Comparison of ENCODE assay signal across 6 cellular contexts in genomic region chr16:21537598-21537997, GRCh38.
DNase-seq lines count a peak whose midpoint lies in the region; ATAC-seq, FAIRE-seq and TF ChIP-seq lines count a peak whose summit lies in the region.
"Not testable (repeated sequence)": the region's sequence is repeated elsewhere in the genome, so short reads cannot be mapped to it uniquely, and the experiment has no call there.

No MANE protein-coding gene starts in this region.

- WGBS in K562 (ENCODE audit: insufficient coverage, low coverage, missing lambda C conversion rate): 92% methylated on average over 7 of the region's 8 CpGs
- WGBS in HepG2 (ENCODE audit: low lambda C conversion rate): 90% methylated on average over 8 of the region's 8 CpGs

- not testable (repeated sequence) for TF ChIP-seq RAD21 in K562 (CRISPR knock-in tag; conservative IDR thresholded peaks at IDR 0.05 in 1 of 2, IDR thresholded peaks at IDR 0.05 in 1 of 2); HepG2 (CRISPR knock-in tag; IDR thresholded peaks at IDR 0.05)

- peaks cover 29 to 46% of the 10 kb centered on the region in 2 donors for H3K4me1 Mint-ChIP-seq in stimulated activated naive B cell treated with anti-CD40 and anti-IgM and Interleukin-4, amounts not matched to agents 10 μg/mL and 1 μg/mL and 100 μg/mL, for 72 hours

- not testable (repeated sequence) for TF ChIP-seq CTCF in K562 (IDR thresholded peaks at IDR 0.05 in 2 of 3, conservative IDR thresholded peaks at IDR 0.05 in 1 of 3; ENCODE audit: insufficient read depth in 2 of 3, low read depth in 1 of 3, low read length in 3 of 3); coronary artery (IDR thresholded peaks at IDR 0.05); endothelial cell of umbilical vein (IDR thresholded peaks at IDR 0.05; ENCODE audit: extremely low read depth in 1 of 2, insufficient read depth in 1 of 2, low read depth in 1 of 2, low read length in 2 of 2); HepG2 (CRISPR knock-in tag; IDR thresholded peaks at IDR 0.05)

- H3K36me3 ChIP-seq in K562 (ENCODE audit: control insufficient read depth, insufficient read depth, low read length); endothelial cell of umbilical vein (ENCODE audit: control insufficient read depth in 2 of 2, extremely low read depth in 1 of 2, insufficient read depth in 2 of 2, low read length in 2 of 2); HepG2 (replicated peaks in 1 of 2; ENCODE audit: control insufficient read depth in 1 of 2, insufficient read depth in 2 of 2, low read length in 2 of 2): not testable (repeated sequence)

- not testable (repeated sequence) for H3K79me2 ChIP-seq in K562 (ENCODE audit: control insufficient read depth, insufficient read depth, low read length); endothelial cell of umbilical vein (ENCODE audit: control insufficient read depth, insufficient read depth, low read length); HepG2 (ENCODE audit: insufficient read depth, low read length)

- not testable (repeated sequence) for H3K27me3 Mint-ChIP-seq in stimulated activated naive B cell treated with anti-CD40 and anti-IgM and Interleukin-4, amounts not matched to agents 10 μg/mL and 1 μg/mL and 100 μg/mL, for 72 hours

- in situ Hi-C loops in K562 (cut with MboI); HepG2 (cut with HindIII; ENCODE audit: extremely low pct_ligation_motif_present, low pct_unique_long_range_greater_than_20kb): not testable (repeated sequence)

- not testable (repeated sequence) for BruUV-seq in K562 (replicated peaks; lab: Mats Ljungman, UMichigan); endothelial cell of umbilical vein (replicated peaks; lab: Mats Ljungman, UMichigan); HepG2 (replicated peaks; lab: Mats Ljungman, UMichigan)

- TF ChIP-seq POLR2A in K562 (conservative IDR thresholded peaks at IDR 0.05); endothelial cell of umbilical vein (IDR thresholded peaks at IDR 0.05; ENCODE audit: low read depth, low read length); HepG2 (IDR thresholded peaks at IDR 0.05; ENCODE audit: insufficient read depth in 1 of 2, low read depth in 2 of 2, low read length in 2 of 2): not testable (repeated sequence)

- intact Hi-C loops in K562 (cut with micrococcal nuclease); endothelial cell of umbilical vein (cut with micrococcal nuclease); Right ventricle myocardium superior (cut with DNase I); HepG2 (cut with micrococcal nuclease; ENCODE audit: unreplicated experiment): not testable (repeated sequence)

- not testable (repeated sequence) for H4K20me1 ChIP-seq in K562 (replicated peaks; ENCODE audit: control insufficient read depth, insufficient read depth, low read length); endothelial cell of umbilical vein (replicated peaks; ENCODE audit: control insufficient read depth, extremely low read depth, insufficient read depth, low read length); HepG2 (ENCODE audit: insufficient read depth, low read length)

- not testable (repeated sequence) for H3K9me3 Mint-ChIP-seq in stimulated activated naive B cell treated with anti-CD40 and anti-IgM and Interleukin-4, amounts not matched to agents 10 μg/mL and 1 μg/mL and 100 μg/mL, for 72 hours

- peak overlapping the region; percentile 1; the same call in 1 of the 3 replicates for H3K27ac ChIP-seq in K562 (ENCODE audit: extremely low read depth, low read depth, low read length)
- not testable (repeated sequence) for H3K27ac ChIP-seq in coronary artery; endothelial cell of umbilical vein (ENCODE audit: insufficient read depth, low read depth, low read length); HepG2 (ENCODE audit: extremely low read length, insufficient read depth, low read length)

- not testable (repeated sequence) for H3K9me1 ChIP-seq in K562 (ENCODE audit: control insufficient read depth, insufficient read depth, low read length); endothelial cell of umbilical vein (replicated peaks; ENCODE audit: control insufficient read depth, extremely low read depth, insufficient read depth, low read length)

- TF ChIP-seq EP300 in K562 (IDR thresholded peaks at IDR 0.05; ENCODE audit: low read length); HepG2 (IDR thresholded peaks at IDR 0.05; ENCODE audit: low read depth in 2 of 2, low read length in 2 of 2); HepG2 (CRISPR knock-in tag; IDR thresholded peaks at IDR 0.05; ENCODE audit: borderline replicate concordance): not testable (repeated sequence)

- H3K27ac Mint-ChIP-seq in stimulated activated naive B cell treated with anti-CD40 and anti-IgM and Interleukin-4, amounts not matched to agents 10 μg/mL and 1 μg/mL and 100 μg/mL, for 72 hours: peak overlapping the region; percentile 37

- not testable (repeated sequence) for H3K36me3 Mint-ChIP-seq in stimulated activated naive B cell treated with anti-CD40 and anti-IgM and Interleukin-4, amounts not matched to agents 10 μg/mL and 1 μg/mL and 100 μg/mL, for 72 hours

- not testable (repeated sequence) for DNase-seq in K562 (ENCODE audit: extremely low read depth in 1 of 4, low spot score in 3 of 4); endothelial cell of umbilical vein (ENCODE audit: low read depth, low spot score); HepG2 (ENCODE audit: low spot score); stimulated activated naive B cell treated with anti-CD40 and anti-IgM and Interleukin-4, amounts not matched to agents 10 μg/mL and 1 μg/mL and 100 μg/mL, for 72 hours
- DNase-seq in coronary artery (ENCODE audit: low spot score) (peak; percentile 58), Right ventricle myocardium superior (peak; percentile 23)

- H3K9me3 ChIP-seq in K562 (replicated peaks; ENCODE audit: control insufficient read depth, insufficient read depth, low read depth, low read length); endothelial cell of umbilical vein (replicated peaks; ENCODE audit: control insufficient read depth, insufficient read depth, low read length); HepG2 (ENCODE audit: low read length): not testable (repeated sequence)

- not testable (repeated sequence) for H3K4me3 Mint-ChIP-seq in stimulated activated naive B cell treated with anti-CD40 and anti-IgM and Interleukin-4, amounts not matched to agents 10 μg/mL and 1 μg/mL and 100 μg/mL, for 72 hours

- H3K4me1 ChIP-seq in K562 (replicated peaks in 1 of 2; ENCODE audit: control insufficient read depth in 2 of 2, insufficient read depth in 2 of 2, low read length in 2 of 2): peaks cover 6 to 12% of the 10 kb centered on the region in 2 experiments; a peak in 4 of 5 replicates
- not testable (repeated sequence) for H3K4me1 ChIP-seq in endothelial cell of umbilical vein (ENCODE audit: control insufficient read depth, extremely low read depth, insufficient read depth, low read length); HepG2 (ENCODE audit: insufficient read depth, low read length)

- CTCF ChIA-PET in K562 (lab: Yijun Ruan, JAX; ENCODE audit: low intra/inter-chr PET ratio); endothelial cell of umbilical vein (lab: Charles Lee); HepG2 (lab: Yijun Ruan, JAX; ENCODE audit: low intra/inter-chr PET ratio, low total read pairs): not testable (repeated sequence)

- POLR2A ChIA-PET in K562 (lab: Yijun Ruan, JAX): interaction anchor here (1.0 kb wide), 1 partner anchor 1435 kb away, joined by 3 read pairs; no protein-coding TSS in a partner anchor
- POLR2A ChIA-PET in endothelial cell of umbilical vein (lab: Charles Lee); HepG2 (lab: Yijun Ruan, JAX): not testable (repeated sequence)

- dilution Hi-C loops in endothelial cell of umbilical vein (cut with MboI; ENCODE audit: extremely low pct_ligation_motif_present, low sequenced_read_pairs): not testable (repeated sequence)

- H3K9ac ChIP-seq in K562 (ENCODE audit: insufficient read depth in 1 of 2, low read depth in 2 of 2, low read length in 2 of 2); endothelial cell of umbilical vein (replicated peaks; ENCODE audit: extremely low read depth, insufficient read depth, low read length); HepG2 (ENCODE audit: insufficient read depth, low read depth, low read length): not testable (repeated sequence)

- not testable (repeated sequence) for H3K4me3 ChIP-seq in K562; coronary artery; endothelial cell of umbilical vein (replicated peaks in 1 of 3; ENCODE audit: insufficient read depth in 1 of 3, low read depth in 1 of 3, low read length in 3 of 3); HepG2 (replicated peaks in 1 of 3; ENCODE audit: insufficient read depth in 1 of 3, low read depth in 2 of 3, low read length in 3 of 3)

- not testable (repeated sequence) for H2AFZ ChIP-seq in K562 (ENCODE audit: low read depth, low read length); endothelial cell of umbilical vein (ENCODE audit: low read depth, low read length); HepG2 (ENCODE audit: low read length)

- ATAC-seq in K562; Right ventricle myocardium superior (ENCODE audit: poor library complexity); HepG2; stimulated activated naive B cell treated with anti-CD40 and anti-IgM and Interleukin-4, amounts not matched to agents 10 μg/mL and 1 μg/mL and 100 μg/mL, for 72 hours (replicated peaks): not testable (repeated sequence)

- not testable (repeated sequence) for H3K27me3 ChIP-seq in K562 (ENCODE audit: control insufficient read depth in 2 of 2, insufficient read depth in 2 of 2, low read length in 2 of 2); endothelial cell of umbilical vein (ENCODE audit: control insufficient read depth in 2 of 2, insufficient read depth in 2 of 2, low read length in 2 of 2); HepG2 (ENCODE audit: control insufficient read depth in 1 of 2, insufficient read depth in 2 of 2, low read length in 2 of 2)

- not testable (repeated sequence) for H3K4me2 ChIP-seq in K562 (ENCODE audit: insufficient read depth, low read length); endothelial cell of umbilical vein (ENCODE audit: insufficient read depth, low read length); HepG2 (ENCODE audit: low read depth, low read length)

- not testable (repeated sequence) for FAIRE-seq in K562 (lab: Jason Lieb, UNC); HepG2 (lab: Jason Lieb, UNC)
- FAIRE-seq in endothelial cell of umbilical vein (lab: Jason Lieb, UNC): peak; percentile 42
